Comparison of ENCODE assay signal across 21 cellular contexts in the genomic region with DNA sequence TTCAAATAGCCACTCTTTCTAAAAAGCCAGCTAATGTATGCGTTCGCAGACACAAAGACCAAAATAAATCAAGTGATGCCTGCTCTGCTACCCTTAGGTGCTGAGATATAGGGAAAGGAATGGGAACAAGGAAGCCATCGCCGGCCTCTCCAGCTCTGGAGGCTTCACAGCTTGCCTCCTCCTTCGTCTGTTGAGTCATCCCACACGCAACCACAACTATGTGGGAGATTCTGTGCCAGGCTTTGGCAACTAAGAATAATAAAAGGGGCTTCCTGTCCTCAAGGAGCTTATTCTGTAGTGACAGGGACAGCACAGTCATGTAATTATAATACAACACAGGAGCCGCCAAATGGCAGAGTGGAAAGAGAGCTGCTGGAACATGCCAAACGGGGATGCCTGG. TPM values are rescaled to one million over a fixed set of nuclear protein-coding genes. Genes with fewer than 3 reads are reported as not detected.
DNase-seq lines count a peak whose midpoint lies in the region; ATAC-seq and TF ChIP-seq lines count a peak whose summit lies in the region.
"Had no signal": no experiment of that assay in that cellular context is flagged by ENCODE, and none has a peak within 500 bp of the region (broad histone marks: within the 10 kb centered on the region; RNA-seq: fewer than 3 reads in every experiment).

No MANE protein-coding gene starts in this region.

- no peaks in the 10 kb centered on the region for H3K36me3 Mint-ChIP-seq in MCF 10A (ENCODE audit: insufficient read depth, unreplicated experiment)
- H3K36me3 Mint-ChIP-seq in endothelial cell (ENCODE audit: low read depth, unreplicated experiment), result peaks cover 16% of the 10 kb centered on the region
- H3K36me3 Mint-ChIP-seq: activated naive CD4-positive, alpha-beta T cell treated with anti-CD3 and anti-CD28 coated beads, Interleukin-2, amount 10 ng/mL, durations not matched to agents 7 days and 5 days; CD14-positive monocyte; stimulated activated effector memory CD8-positive, alpha-beta T cell treated with anti-CD3 and anti-CD28 coated beads, Interleukin-12 subunit alpha, Interleukin-12 subunit beta, amount 100 ng/mL, for 72 hours had no signal

- no peak overlapping the region for H3K27ac ChIP-seq in breast epithelium
- H3K27ac ChIP-seq: 22Rv1, thyroid gland had no signal

- no peaks in the 10 kb centered on the region for H3K4me1 ChIP-seq in breast epithelium
- H3K4me1 ChIP-seq: thyroid gland had no signal

- H3K27me3 ChIP-seq in breast epithelium, result no peaks in the 10 kb centered on the region
- H3K27me3 ChIP-seq: thyroid gland had no signal

- peaks cover 22% of the 10 kb centered on the region for H3K27me3 Mint-ChIP-seq in MCF 10A (ENCODE audit: insufficient read depth, unreplicated experiment)
- H3K27me3 Mint-ChIP-seq in endothelial cell (ENCODE audit: unreplicated experiment), result peaks cover 3% of the 10 kb centered on the region

- TF ChIP-seq CTCF in MCF 10A (IDR thresholded peaks at IDR 0.05; ENCODE audit: unreplicated experiment), result no peak
- TF ChIP-seq CTCF in breast epithelium (IDR thresholded peaks at IDR 0.05), result no peak
- TF ChIP-seq CTCF in foreskin fibroblast (IDR thresholded peaks at IDR 0.05; ENCODE audit: low read depth, low read length), result no peak
- no peak for TF ChIP-seq CTCF in endothelial cell (IDR thresholded peaks at IDR 0.05; ENCODE audit: unreplicated experiment)

- no peaks in the 10 kb centered on the region for H3K36me3 ChIP-seq in breast epithelium
- H3K36me3 ChIP-seq: thyroid gland had no signal

- H3K4me3 ChIP-seq in breast epithelium, result no peak overlapping the region
- no peak overlapping the region for H3K4me3 ChIP-seq in foreskin fibroblast (ENCODE audit: low read depth in 1 of 2, low read length in 2 of 2)
- H3K4me3 ChIP-seq: lung, thyroid gland had no signal

- CTCF ChIA-PET in MCF 10A (lab: Yijun Ruan, JAX), result interaction anchor here (1.0 to 1.3 kb wide), 2 partner anchors 12 to 248 kb away, joined by 3 to 5 read pairs; no protein-coding TSS in a partner anchor

- H3K27ac Mint-ChIP-seq in MCF 10A (ENCODE audit: low read depth, unreplicated experiment) (no peak overlapping the region), endothelial cell (ENCODE audit: unreplicated experiment) (no peak overlapping the region)
- H3K27ac Mint-ChIP-seq: activated CD4-positive, alpha-beta T cell treated with anti-CD3 and anti-CD28 coated beads, Interleukin-2, amount 10 ng/mL, durations not matched to agents 7 days and 5 days; activated naive CD4-positive, alpha-beta T cell treated with anti-CD3 and anti-CD28 coated beads, Interleukin-2, amount 10 ng/mL, durations not matched to agents 7 days and 5 days; effector memory CD8-positive, alpha-beta T cell; natural killer cell treated with Interleukin-12 subunit alpha and Interleukin-12 subunit beta and Interleukin-15 and Interleukin-18, amount 100 ng/mL, for 72 hours; stimulated activated effector memory CD8-positive, alpha-beta T cell treated with anti-CD3 and anti-CD28 coated beads, Interleukin-12 subunit alpha, Interleukin-12 subunit beta, amount 100 ng/mL, for 72 hours had no signal

- H3K9me3 Mint-ChIP-seq in MCF 10A (ENCODE audit: unreplicated experiment) (peaks cover 12% of the 10 kb centered on the region), endothelial cell (ENCODE audit: unreplicated experiment) (peaks cover 10% of the 10 kb centered on the region)
- H3K9me3 Mint-ChIP-seq: effector memory CD8-positive, alpha-beta T cell had no signal

- intact Hi-C loops in MCF 10A (cut with micrococcal nuclease) (no loop called here), breast epithelium (cut with DNase I; ENCODE audit: low total_unique reads) (loop anchor here (10.0 kb wide), 1 partner anchor 901 kb away; no protein-coding TSS in a partner anchor)

- peaks cover 0 to 6% of the 10 kb centered on the region in 2 donors for H3K9me3 ChIP-seq in breast epithelium
- H3K9me3 ChIP-seq: thyroid gland had no signal

- DNase-seq in MCF 10A (ENCODE audit: unreplicated experiment) (peak; percentile 52), breast epithelium (ENCODE audit: low spot score in 2 of 2) (no peak), astrocyte of the hippocampus (ENCODE audit: low read depth, low spot score) (peak; percentile 76), foreskin fibroblast (peak; percentile 14 to 32), nucleus accumbens (lab: John Stamatoyannopoulos, UW) (no peak), endothelial cell (ENCODE audit: low spot score) (no peak)
- DNase-seq: activated CD4-positive, alpha-beta T cell treated with anti-CD3 and anti-CD28 coated beads, Interleukin-2, amount 10 ng/mL, durations not matched to agents 7 days and 5 days; activated naive CD4-positive, alpha-beta T cell treated with anti-CD3 and anti-CD28 coated beads, Interleukin-2, amount 10 ng/mL, durations not matched to agents 7 days and 5 days; activated T-cell treated with anti-CD3 and anti-CD28 coated beads for 4 hours; DMS53; effector memory CD8-positive, alpha-beta T cell; NCI-H1694; thyroid gland had no signal

- no peak for TF ChIP-seq POLR2A in breast epithelium (IDR thresholded peaks at IDR 0.05)

- H3K4me3 Mint-ChIP-seq in MCF 10A (ENCODE audit: unreplicated experiment) (no peak overlapping the region), endothelial cell (ENCODE audit: unreplicated experiment) (no peak overlapping the region)
- H3K4me3 Mint-ChIP-seq: activated CD4-positive, alpha-beta T cell treated with anti-CD3 and anti-CD28 coated beads, Interleukin-2, amount 10 ng/mL, durations not matched to agents 7 days and 5 days; activated naive CD4-positive, alpha-beta T cell treated with anti-CD3 and anti-CD28 coated beads, Interleukin-2, amount 10 ng/mL, durations not matched to agents 7 days and 5 days; CD14-positive monocyte; effector memory CD8-positive, alpha-beta T cell; natural killer cell treated with Interleukin-12 subunit alpha and Interleukin-12 subunit beta and Interleukin-15 and Interleukin-18, amount 100 ng/mL, for 72 hours; stimulated activated effector memory CD8-positive, alpha-beta T cell treated with anti-CD3 and anti-CD28 coated beads, Interleukin-12 subunit alpha, Interleukin-12 subunit beta, amount 100 ng/mL, for 72 hours had no signal

- ATAC-seq in HG03571 (IDR thresholded peaks at IDR 0.05; ENCODE audit: unreplicated experiment) (no peak), GM18861 (IDR thresholded peaks at IDR 0.05; ENCODE audit: unreplicated experiment) (no peak)
- ATAC-seq: effector memory CD8-positive, alpha-beta T cell; natural killer cell treated with Interleukin-12 subunit alpha and Interleukin-12 subunit beta and Interleukin-15 and Interleukin-18, amount 100 ng/mL, for 72 hours; SK-N-SH treated with all-trans-retinoic acid at 6 μM for 48 hours; stimulated activated effector memory CD8-positive, alpha-beta T cell treated with anti-CD3 and anti-CD28 coated beads, Interleukin-12 subunit alpha, Interleukin-12 subunit beta, amount 100 ng/mL, for 72 hours had no signal

- POLR2A ChIA-PET in MCF 10A (lab: Yijun Ruan, JAX), result interaction anchor here (1.1 kb wide), 1 partner anchor 9 kb away, joined by 3 read pairs; no protein-coding TSS in a partner anchor

- H3K4me1 Mint-ChIP-seq in MCF 10A (ENCODE audit: insufficient read depth, unreplicated experiment), result no peaks in the 10 kb centered on the region
- peaks cover 6% of the 10 kb centered on the region for H3K4me1 Mint-ChIP-seq in endothelial cell (ENCODE audit: unreplicated experiment)
- H3K4me1 Mint-ChIP-seq: activated CD4-positive, alpha-beta T cell treated with anti-CD3 and anti-CD28 coated beads, Interleukin-2, amount 10 ng/mL, durations not matched to agents 7 days and 5 days; CD14-positive monocyte; stimulated activated effector memory CD8-positive, alpha-beta T cell treated with anti-CD3 and anti-CD28 coated beads, Interleukin-12 subunit alpha, Interleukin-12 subunit beta, amount 100 ng/mL, for 72 hours had no signal

- BruUV-seq in MCF 10A (replicated peaks; lab: Mats Ljungman, UMichigan), result no TSS peak

RNA-seq across cellular contexts. Expression of a gene that starts 27.4 kb away (rescaled TPM):
- 11.5 and 11.9 TPM in 2 replicates for total RNA-seq in MCF 10A (2022)
- 10 to 100 TPM; 10.9 to 26.3 (median 22.9) TPM for total RNA-seq in breast epithelium
- total RNA-seq in endothelial cell (ENCODE audit: unreplicated experiment), result 72.7 TPM

Comparison
In these comparisons a context has a peak if more than half of its experiments do, and no peak if none do; other contexts are left out.
1. DNase-seq: peak in MCF 10A (single experiment), astrocyte of the hippocampus (single experiment) and foreskin fibroblast (2 of 2); none in breast epithelium (0 of 2), nucleus accumbens (0 of 56) and endothelial cell (single experiment).